Comparison of ENCODE assay signal across 8 cellular contexts in genomic region chr6:149545258-149545753, GRCh38. TPM values are rescaled to one million over a fixed set of nuclear protein-coding genes. Genes with fewer than 3 reads are reported as not detected.
DNase-seq lines count a peak whose midpoint lies in the region; ATAC-seq, FAIRE-seq and TF ChIP-seq lines count a peak whose summit lies in the region.

No MANE protein-coding gene starts in this region.

- ATAC-seq in K562, result peak; percentile 78

- peaks cover 17% of the 10 kb centered on the region; the same call in 2 of the 3 replicates for H3K36me3 ChIP-seq in K562 (ENCODE audit: control insufficient read depth, insufficient read depth, low read length)
- peaks cover 5% of the 10 kb centered on the region for H3K36me3 ChIP-seq in iPS-18a (ENCODE audit: control insufficient read depth, low read depth, low read length)

- no peak for TF ChIP-seq RAD21 in K562 (CRISPR knock-in tag; conservative IDR thresholded peaks at IDR 0.05 in 1 of 2, IDR thresholded peaks at IDR 0.05 in 1 of 2)

- under 1% methylated on average over 16 of the region's 16 CpGs for WGBS in K562 (ENCODE audit: insufficient coverage, low coverage, missing lambda C conversion rate)

- TF ChIP-seq EP300 in K562 (IDR thresholded peaks at IDR 0.05; ENCODE audit: low read length), result no peak

- H4K20me1 ChIP-seq in K562 (replicated peaks; ENCODE audit: control insufficient read depth, insufficient read depth, low read length), result peaks cover 13% of the 10 kb centered on the region

- no peak for TF ChIP-seq POLR2A in K562 (conservative IDR thresholded peaks at IDR 0.05)

- in situ Hi-C loops in K562 (cut with MboI), result no loop called here

- H3K9ac ChIP-seq in K562 (ENCODE audit: insufficient read depth in 1 of 2, low read depth in 2 of 2, low read length in 2 of 2) (peak overlapping the region; percentile 96 to 98), iPS-18a (ENCODE audit: low read length) (peak overlapping the region; percentile 78)

- H3K9me3 ChIP-seq in K562 (replicated peaks; ENCODE audit: control insufficient read depth, insufficient read depth, low read depth, low read length) (no peaks in the 10 kb centered on the region; the same call in 1 of the 2 replicates), iPS-18a (ENCODE audit: control insufficient read depth, low read depth, low read length) (no peaks in the 10 kb centered on the region)

- peak overlapping the region; percentile 95 for H2AFZ ChIP-seq in K562 (ENCODE audit: low read depth, low read length)

- no peaks in the 10 kb centered on the region for H3K27me3 ChIP-seq in K562 (ENCODE audit: control insufficient read depth in 2 of 2, insufficient read depth in 2 of 2, low read length in 2 of 2)
- H3K27me3 ChIP-seq in iPS-18a (ENCODE audit: control insufficient read depth, insufficient read depth, low read length), result peaks cover 6% of the 10 kb centered on the region

- H3K9me1 ChIP-seq in K562 (ENCODE audit: control insufficient read depth, insufficient read depth, low read length), result no peaks in the 10 kb centered on the region

- TSS peak; percentile 60 for BruUV-seq in K562 (replicated peaks; lab: Mats Ljungman, UMichigan)

- DNase-seq in NK-92 (lab: John Stamatoyannopoulos, UW; ENCODE audit: unreplicated experiment) (peak; percentile 7), HUDEP-2 (lab: John Stamatoyannopoulos, UW; ENCODE audit: unreplicated experiment in 76 of 76) (peak in 51 of 76 experiments; percentile 14 to 74 (median 37)), T-helper 22 cell (ENCODE audit: low read depth) (peak; percentile 52), K562 (ENCODE audit: extremely low read depth in 1 of 4, low spot score in 3 of 4) (peak; percentile 50 to 79 (median 54)), skeletal muscle cell (ENCODE audit: low read depth) (peak; percentile 37), GM19240 (ENCODE audit: insufficient read length, low spot score) (no peak)
- DNase-seq in NK-92 treated with Interleukin-12 subunit alpha and Interleukin-12 subunit beta, amount 100 ng/mL, for 24 hours (lab: John Stamatoyannopoulos, UW), result no peak

- H3K4me3 ChIP-seq in K562 (peak overlapping the region; percentile 97), iPS-18a (ENCODE audit: low read length) (peak overlapping the region; percentile 70), skeletal muscle cell (ENCODE audit: low read depth, low read length) (peak overlapping the region; percentile 92)

- peak; percentile 29 for FAIRE-seq in K562 (lab: Jason Lieb, UNC)

- intact Hi-C loops in K562 (cut with micrococcal nuclease), result loop anchor here (2.0 to 5.0 kb wide), 2 partner anchors 103 to 172 kb away; partner anchors contain the start of genes KATNA1 and LATS1

- POLR2A ChIA-PET in K562 (lab: Yijun Ruan, JAX), result interaction anchor here (0.5 to 4.4 kb wide), 19 partner anchors 7 to 320 kb away, joined by 3 to 34 read pairs (median 3); partner anchors contain the start of genes GINM1 and LATS1

- CTCF ChIA-PET in K562 (lab: Yijun Ruan, JAX; ENCODE audit: low intra/inter-chr PET ratio), result interaction anchor here (0.6 kb wide), 1 partner anchor 97 kb away, joined by 3 read pairs; no protein-coding TSS in a partner anchor

- H3K27ac ChIP-seq in K562 (ENCODE audit: extremely low read depth, low read depth, low read length), result peak overlapping the region; percentile 94
- peak overlapping the region; percentile 10 for H3K27ac ChIP-seq in iPS-18a (ENCODE audit: low read length)

- H3K4me2 ChIP-seq in K562 (ENCODE audit: insufficient read depth, low read length), result peak overlapping the region; percentile 100

- TF ChIP-seq CTCF in K562 (IDR thresholded peaks at IDR 0.05 in 2 of 3, conservative IDR thresholded peaks at IDR 0.05 in 1 of 3; ENCODE audit: insufficient read depth in 2 of 3, low read depth in 1 of 3, low read length in 3 of 3), result peak; percentile 15 to 46 (median 33); a peak in 3 of 6 replicates

- H3K79me2 ChIP-seq in K562 (ENCODE audit: control insufficient read depth, insufficient read depth, low read length), result peaks cover 51% of the 10 kb centered on the region

- peaks cover 13 to 14% of the 10 kb centered on the region in 2 experiments; a peak in 4 of 5 replicates for H3K4me1 ChIP-seq in K562 (replicated peaks in 1 of 2; ENCODE audit: control insufficient read depth in 2 of 2, insufficient read depth in 2 of 2, low read length in 2 of 2)
- peaks cover 5% of the 10 kb centered on the region for H3K4me1 ChIP-seq in iPS-18a (ENCODE audit: control insufficient read depth, low read depth, low read length)

TF ChIP-seq in K562, 482 proteins besides CTCF, POLR2A, EP300 and RAD21 (continues in another document):
- TF ChIP-seq HOMEZ (CRISPR knock-in tag; IDR thresholded peaks at IDR 0.05) (0 out of 2 replicates have a peak, but pooled peaks have one; percentile 36), GATA2 (CRISPR knock-in tag; IDR thresholded peaks at IDR 0.05) (peak; percentile 48), ARNT (IDR thresholded peaks at IDR 0.05) (0 out of 4 replicates have a peak, but pooled peaks have one; percentile 14 to 45), SREBF2 (CRISPR knock-in tag; IDR thresholded peaks at IDR 0.05) (0 out of 2 replicates have a peak, but pooled peaks have one; percentile 76), NR1H2 (CRISPR knock-in tag; IDR thresholded peaks at IDR 0.05) (peak; percentile 92; the same call in 1 of the 2 replicates), ARID3B (CRISPR knock-in tag; IDR thresholded peaks at IDR 0.05; ENCODE audit: borderline replicate concordance) (0 out of 2 replicates have a peak, but pooled peaks have one; percentile 48), KAT7 (CRISPR knock-in tag; IDR thresholded peaks at IDR 0.05; ENCODE audit: borderline replicate concordance) (0 out of 2 replicates have a peak, but pooled peaks have one; percentile 92), ZNF764 (CRISPR knock-in tag; IDR thresholded peaks at IDR 0.05; ENCODE audit: low read depth) (0 out of 2 replicates have a peak, but pooled peaks have one; percentile 8)

RNA-seq across cellular contexts. Expression of gene PPIL4, which starts 0.5 kb away (rescaled TPM):
- 10.8 and 40.4 TPM in 2 replicates for total RNA-seq in K562 (2011; cell fraction: chromatin; rRNA removed; ENCODE audit: low replicate concordance)
- 3.9 and 4.8 TPM in 2 replicates for total RNA-seq in K562 (2011; cell fraction: nucleolus; rRNA removed)
- 12.2 and 16.3 TPM in 2 replicates for total RNA-seq in K562 (2011; cell fraction: nucleoplasm; rRNA removed)
- total RNA-seq in K562 (2014; rRNA removed) (29.5 and 36.9 TPM in 2 replicates), K562 (2014; rRNA removed; fragmentation: Illumina TruSeq; extraction: Trizol) (53.7 and 59.5 TPM in 2 replicates), K562 (2015; rRNA removed; fragmentation: Illumina TruSeq; extraction: Trizol) (52.3 and 54.0 TPM in 2 replicates), K562 (2021) (26.9 and 29.1 TPM in 2 replicates)
- polyA plus RNA-seq in K562 (2011; rRNA removed) (11.7 and 14.5 TPM in 2 replicates), K562 (2014; fragmentation: Illumina TruSeq; extraction: Trizol) (34.9 and 45.9 TPM in 2 replicates), K562 (2014; fragmentation: Nextera tagmentation; extraction: Ambion mirVana) (10 to 100 TPM; 48.5 to 55.2 TPM), K562 (2014; rRNA removed) (26.4 and 32.2 TPM in 2 replicates)
- polyA plus RNA-seq in K562 (2011; cell fraction: cytosol; rRNA removed), result 1.4 and 4.7 TPM in 2 replicates
- polyA plus RNA-seq in K562 (2011; cell fraction: nucleus; rRNA removed), result 4.0 and 8.9 TPM in 2 replicates
- 17.7 and 23.4 TPM in 2 replicates for polyA plus RNA-seq in K562 (2012)
- polyA minus RNA-seq in K562 (2011; rRNA and poly(A)+ RNA removed), result 20.1 and 25.6 TPM in 2 replicates
- polyA minus RNA-seq in K562 (2011; cell fraction: cytosol; rRNA and poly(A)+ RNA removed), result 11.4 and 13.6 TPM in 2 replicates
- 6.7 and 10.3 TPM in 2 replicates for polyA minus RNA-seq in K562 (2011; cell fraction: nucleus; rRNA and poly(A)+ RNA removed)

RNA-seq across cellular contexts. Expression of gene GINM1, which starts 20.9 kb away (rescaled TPM):
- 11.6 and 25.2 TPM in 2 replicates for total RNA-seq in K562 (2011; cell fraction: chromatin; rRNA removed; ENCODE audit: low replicate concordance)
- 10.0 and 11.8 TPM in 2 replicates for total RNA-seq in K562 (2011; cell fraction: nucleolus; rRNA removed)
- total RNA-seq in K562 (2011; cell fraction: nucleoplasm; rRNA removed), result 15.3 and 19.5 TPM in 2 replicates
- total RNA-seq in K562 (2014; rRNA removed) (11.4 and 15.4 TPM in 2 replicates), K562 (2014; rRNA removed; fragmentation: Illumina TruSeq; extraction: Trizol) (19.3 and 23.8 TPM in 2 replicates), K562 (2015; rRNA removed; fragmentation: Illumina TruSeq; extraction: Trizol) (16.2 and 16.5 TPM in 2 replicates), K562 (2021) (13.9 and 15.7 TPM in 2 replicates)
- polyA plus RNA-seq in K562 (2011; rRNA removed) (11.6 and 14.2 TPM in 2 replicates), K562 (2014; fragmentation: Illumina TruSeq; extraction: Trizol) (15.2 and 15.4 TPM in 2 replicates), K562 (2014; fragmentation: Nextera tagmentation; extraction: Ambion mirVana) (1 to 10 TPM; 5.0 to 6.1 TPM), K562 (2014; rRNA removed) (12.9 and 13.0 TPM in 2 replicates)
- polyA plus RNA-seq in K562 (2011; cell fraction: cytosol; rRNA removed), result 3.3 and 5.5 TPM in 2 replicates
- polyA plus RNA-seq in K562 (2011; cell fraction: nucleus; rRNA removed), result 4.1 and 4.2 TPM in 2 replicates
- 13.8 and 23.0 TPM in 2 replicates for polyA plus RNA-seq in K562 (2012)
- polyA minus RNA-seq in K562 (2011; rRNA and poly(A)+ RNA removed), result 8.1 and 9.8 TPM in 2 replicates
- polyA minus RNA-seq in K562 (2011; cell fraction: cytosol; rRNA and poly(A)+ RNA removed), result 5.5 and 8.3 TPM in 2 replicates
- 2.8 and 3.6 TPM in 2 replicates for polyA minus RNA-seq in K562 (2011; cell fraction: nucleus; rRNA and poly(A)+ RNA removed)

Comparison
In these comparisons a context has a peak if more than half of its experiments do, and no peak if none do; other contexts are left out.
1. DNase-seq: peak in NK-92 (single experiment), HUDEP-2 (51 of 76), T-helper 22 cell (single experiment), K562 (4 of 4) and skeletal muscle cell (single experiment); none in NK-92 treated with Interleukin-12 subunit alpha and Interleukin-12 subunit beta, amount 100 ng/mL, for 24 hours (single experiment) and GM19240 (single experiment).
2. Peak in every context shown above with its lines, with median percentiles within 50 percentile points of each other: H3K4me3 ChIP-seq.